8 cellular contexts compared by ENCODE assay signal in genomic region chr18:28176674-28176932, GRCh38. TPM values are rescaled to one million over a fixed set of nuclear protein-coding genes. Genes with fewer than 3 reads are reported as not detected.
DNase-seq lines count a peak whose midpoint lies in the region; ATAC-seq and TF ChIP-seq lines count a peak whose summit lies in the region.

No MANE protein-coding gene starts in this region.

- dilution Hi-C loops in IMR-90 (cut with HindIII; ENCODE audit: low sequenced_read_pairs, unreplicated experiment): no loop called here

- H3K27me3 Mint-ChIP-seq in endothelial cell (ENCODE audit: unreplicated experiment): peaks cover 14% of the 10 kb centered on the region

- intact Hi-C loops in IMR-90 (cut with micrococcal nuclease): loop anchor here (2.0 to 10.0 kb wide), 5 partner anchors 64 to 1008 kb away; no protein-coding TSS in a partner anchor

- no peak overlapping the region for H2AK9ac ChIP-seq in IMR-90 (replicated peaks; ENCODE audit: low read depth, low read length, poor library complexity)

- no peak for TF ChIP-seq CTCF in BE2C (IDR thresholded peaks at IDR 0.05; ENCODE audit: low read depth, low read length)
- TF ChIP-seq CTCF in IMR-90 (conservative IDR thresholded peaks at IDR 0.05; ENCODE audit: low read depth, low read length): no peak
- no peak for TF ChIP-seq CTCF in endothelial cell (IDR thresholded peaks at IDR 0.05; ENCODE audit: unreplicated experiment)
- no peak for TF ChIP-seq CTCF in neural cell (IDR thresholded peaks at IDR 0.05; ENCODE audit: poor library complexity, severe bottlenecking)

- H4K20me1 ChIP-seq in IMR-90 (ENCODE audit: insufficient read depth, low read length): peaks cover 21% of the 10 kb centered on the region
- peaks cover 8% of the 10 kb centered on the region for H4K20me1 ChIP-seq in neural cell (ENCODE audit: insufficient read depth)
- H4K20me1 ChIP-seq in Karpas-422 (ENCODE audit: insufficient read depth, low read depth, low read length): no peaks in the 10 kb centered on the region

- no peak for TF ChIP-seq POLR2A in IMR-90 (IDR thresholded peaks at IDR 0.05; ENCODE audit: low read depth, low read length)

- H3K14ac ChIP-seq in IMR-90 (replicated peaks; ENCODE audit: low read depth, low read length): no peak overlapping the region

- H3K9me3 Mint-ChIP-seq in endothelial cell (ENCODE audit: unreplicated experiment): no peaks in the 10 kb centered on the region

- H3K79me1 ChIP-seq in IMR-90 (ENCODE audit: low read depth in 1 of 2, low read length in 2 of 2): peaks cover 4 to 17% of the 10 kb centered on the region in 2 experiments; a peak in 3 of 4 replicates

- H2BK20ac ChIP-seq in IMR-90 (ENCODE audit: low read depth, low read length): no peak overlapping the region

- no peak overlapping the region for H2AK5ac ChIP-seq in IMR-90 (ENCODE audit: low read depth, low read length)

- H3K4me3 ChIP-seq in BE2C (ENCODE audit: low read depth, low read length) (peak overlapping the region; percentile 86), IMR-90 (ENCODE audit: insufficient read depth, low read depth, low read length) (peak overlapping the region; percentile 99), neural cell (ENCODE audit: low read length) (peak overlapping the region; percentile 92), Karpas-422 (ENCODE audit: low read length) (no peak overlapping the region)

- H3K27ac ChIP-seq in IMR-90 (ENCODE audit: insufficient read depth, low read length) (peak overlapping the region; percentile 5; the same call in 1 of the 2 replicates), neural cell (ENCODE audit: low read length) (peak overlapping the region; percentile 96), Karpas-422 (ENCODE audit: low read length) (no peak overlapping the region)

- no peaks in the 10 kb centered on the region for H3K9me3 ChIP-seq in BE2C
- H3K9me3 ChIP-seq in IMR-90 (ENCODE audit: control insufficient read depth, insufficient read depth, low read length): no peaks in the 10 kb centered on the region
- H3K9me3 ChIP-seq in neural cell (ENCODE audit: low read length): no peaks in the 10 kb centered on the region
- H3K9me3 ChIP-seq in Karpas-422 (ENCODE audit: low read length): peaks cover 7% of the 10 kb centered on the region

- peak overlapping the region; percentile 97 for H3K4me3 Mint-ChIP-seq in endothelial cell (ENCODE audit: unreplicated experiment)

- H3K23ac ChIP-seq in IMR-90 (ENCODE audit: low read depth, low read length): peak overlapping the region; percentile 22; the same call in 1 of the 2 replicates

- ATAC-seq in IMR-90 (ENCODE audit: low read depth): peak; percentile 19
- ATAC-seq in HG03045 (IDR thresholded peaks at IDR 0.05; ENCODE audit: unreplicated experiment): no peak

- no peak overlapping the region for H3K4ac ChIP-seq in IMR-90 (ENCODE audit: low read depth, low read length)

- H3K9ac ChIP-seq in IMR-90 (ENCODE audit: low read depth, low read length): peak overlapping the region; percentile 51; the same call in 1 of the 2 replicates
- peak overlapping the region; percentile 93 for H3K9ac ChIP-seq in neural cell (ENCODE audit: low read length)
- no peak overlapping the region for H3K9ac ChIP-seq in Karpas-422 (ENCODE audit: low read length)

- no peak overlapping the region for H2BK120ac ChIP-seq in IMR-90 (ENCODE audit: low read depth, low read length)

- H3K36me3 Mint-ChIP-seq in endothelial cell (ENCODE audit: low read depth, unreplicated experiment): peaks cover 16% of the 10 kb centered on the region

- no peak overlapping the region for H4K91ac ChIP-seq in IMR-90 (ENCODE audit: insufficient read depth, low read depth, low read length)

- H3K36me3 ChIP-seq in BE2C (no peaks in the 10 kb centered on the region), IMR-90 (ENCODE audit: control insufficient read depth, insufficient read depth, low read length) (no peaks in the 10 kb centered on the region), neural cell (ENCODE audit: insufficient read depth, low read length) (no peaks in the 10 kb centered on the region), Karpas-422 (ENCODE audit: insufficient read depth, low read length) (no peaks in the 10 kb centered on the region)

- H3K4me1 ChIP-seq in BE2C (no peaks in the 10 kb centered on the region), IMR-90 (ENCODE audit: control insufficient read depth, insufficient read depth, low read length) (peaks cover 3% of the 10 kb centered on the region; the same call in 1 of the 2 replicates), Karpas-422 (ENCODE audit: low read length) (no peaks in the 10 kb centered on the region)

- DNase-seq in BE2C: no peak
- DNase-seq in IMR-90: no peak
- no peak for DNase-seq in endothelial cell (ENCODE audit: low spot score)
- no peak for DNase-seq in KG1 (lab: John Stamatoyannopoulos, UW)
- no peak for DNase-seq in Karpas-422
- no peak for DNase-seq in LoVo (ENCODE audit: low spot score)

- POLR2A ChIA-PET in IMR-90 (lab: Charles Lee; ENCODE audit: unreplicated experiment): no interaction called here

- H2BK5ac ChIP-seq in IMR-90 (ENCODE audit: low read depth, low read length, poor library complexity, severe bottlenecking): no peak overlapping the region

- TF ChIP-seq RAD21 in IMR-90 (IDR thresholded peaks at IDR 0.05; ENCODE audit: low read length) (no peak), neural cell (conservative IDR thresholded peaks at IDR 0.05) (no peak)

- H3K4me2 ChIP-seq in IMR-90 (ENCODE audit: low read depth, low read length) (peak overlapping the region; percentile 60), neural cell (ENCODE audit: low read length) (no peak overlapping the region), Karpas-422 (ENCODE audit: low read depth, low read length, poor library complexity, severe bottlenecking) (no peak overlapping the region)

- no peak overlapping the region for H3K18ac ChIP-seq in IMR-90 (ENCODE audit: low read depth, low read length)

- H4K8ac ChIP-seq in IMR-90 (ENCODE audit: low read depth in 2 of 2, low read length in 2 of 2): 0 out of 4 replicates have a peak overlapping the region, but pooled peaks of 1 of the 2 experiments have one; percentile 8

- H3K27me3 ChIP-seq in BE2C (no peaks in the 10 kb centered on the region), IMR-90 (ENCODE audit: control insufficient read depth, insufficient read depth, low read length) (no peaks in the 10 kb centered on the region), neural cell (ENCODE audit: insufficient read depth, low read depth, low read length) (no peaks in the 10 kb centered on the region), Karpas-422 (ENCODE audit: low read length) (no peaks in the 10 kb centered on the region)

- no peak for TF ChIP-seq EP300 in neural cell (conservative IDR thresholded peaks at IDR 0.05; ENCODE audit: poor library complexity, severe bottlenecking)

- H3K27ac Mint-ChIP-seq in endothelial cell (ENCODE audit: unreplicated experiment): peak overlapping the region; percentile 74

- H3K79me2 ChIP-seq in neural cell (replicated peaks; ENCODE audit: insufficient read depth, low read length): peaks cover 82% of the 10 kb centered on the region
- H3K79me2 ChIP-seq in Karpas-422 (ENCODE audit: low read length): no peaks in the 10 kb centered on the region

- 0 out of 2 replicates have a peak, but pooled peaks cover 4% of the 10 kb centered on the region for H3K9me1 ChIP-seq in IMR-90 (ENCODE audit: insufficient read depth, low read length)

- H3F3A ChIP-seq in neural cell (ENCODE audit: insufficient read depth, low read length, poor library complexity, severe bottlenecking): peaks cover 4% of the 10 kb centered on the region

- in situ Hi-C loops in IMR-90 (cut with MboI; ENCODE audit: low sequenced_read_pairs): no loop called here

- H3K9me2 ChIP-seq in neural cell (ENCODE audit: insufficient read depth, low read length) (no peaks in the 10 kb centered on the region), Karpas-422 (replicated peaks; ENCODE audit: insufficient read depth, low read length) (no peaks in the 10 kb centered on the region)

- H2AFZ ChIP-seq in IMR-90 (replicated peaks; ENCODE audit: low read length, poor library complexity) (peak overlapping the region; percentile 79), neural cell (ENCODE audit: low read depth, low read length) (peak overlapping the region; percentile 42), Karpas-422 (ENCODE audit: low read length) (no peak overlapping the region)

- H4K5ac ChIP-seq in IMR-90 (ENCODE audit: low read depth, low read length): no peak overlapping the region

- H3K56ac ChIP-seq in IMR-90 (ENCODE audit: extremely low read depth, insufficient read depth, low read length): 0 out of 2 replicates have a peak overlapping the region, but pooled peaks have one; percentile 51

- peaks cover 24% of the 10 kb centered on the region for H3K4me1 Mint-ChIP-seq in endothelial cell (ENCODE audit: unreplicated experiment)

- CTCF ChIA-PET in IMR-90 (lab: Yijun Ruan, JAX): no interaction called here

- 0% methylated on average over 7 of the region's 38 CpGs; no CpG with 5 or more reads in 1 of the 2 experiments for WGBS in IMR-90 (ENCODE audit: extremely low coverage in 2 of 2, insufficient read length in 1 of 2), 2 experiments

- TSS peak; percentile 18 for BruUV-seq in IMR-90 (replicated peaks; lab: Mats Ljungman, UMichigan)

- H2BK15ac ChIP-seq in IMR-90 (ENCODE audit: low read depth, low read length): no peak overlapping the region

TF ChIP-seq in IMR-90, 13 proteins besides CTCF, POLR2A, EP300 and RAD21 (continues in another document):
- TF ChIP-seq NFE2L2 (IDR thresholded peaks at IDR 0.05; ENCODE audit: low read depth, low read length): no peak
- TF ChIP-seq FOS (IDR thresholded peaks at IDR 0.05; ENCODE audit: low read depth, low read length): no peak
- TF ChIP-seq BHLHE40 (IDR thresholded peaks at IDR 0.05; ENCODE audit: low read depth, low read length): no peak
- TF ChIP-seq RFX5 (IDR thresholded peaks at IDR 0.05; ENCODE audit: low read depth, low read length): no peak
- no peak for TF ChIP-seq SMC3 (IDR thresholded peaks at IDR 0.05; ENCODE audit: low read depth, low read length)

TF ChIP-seq in neural cell, 6 proteins besides CTCF, POLR2A, EP300 and RAD21 (continues in another document):
- no peak for TF ChIP-seq POLR2AphosphoS5 (IDR thresholded peaks at IDR 0.05)
- no peak for TF ChIP-seq TAF1 (IDR thresholded peaks at IDR 0.05; ENCODE audit: low read depth)

RNA-seq across cellular contexts. Expression of gene CDH2, which starts 0.3 kb away (rescaled TPM):
- polyA plus RNA-seq in BE2C (2012; ENCODE audit: insufficient read depth, insufficient read length, low read depth): 78.9 TPM
- total RNA-seq in IMR-90 (2012; rRNA removed) (105 and 111 TPM in 2 replicates), endothelial cell (ENCODE audit: unreplicated experiment) (162 TPM)
- polyA plus RNA-seq in IMR-90 (2012; rRNA removed) (53.3 and 55.6 TPM in 2 replicates), neural cell (193 and 199 TPM in 2 replicates)
- 14.4 and 20.4 TPM in 2 replicates for polyA plus RNA-seq in IMR-90 (2012; cell fraction: cytosol; rRNA removed)
- 5.2 and 17.4 TPM in 2 replicates for polyA plus RNA-seq in IMR-90 (2012; cell fraction: nucleus; rRNA removed; ENCODE audit: low replicate concordance)
- 366 and 433 TPM in 2 replicates for polyA minus RNA-seq in neural cell
- not detected in 2 replicates for total RNA-seq in Karpas-422 (2014; rRNA removed; shearing (Covaris generic); ENCODE audit: low replicate concordance)

Comparison
In these comparisons a context has a peak if more than half of its experiments do, and no peak if none do; other contexts are left out.
1. RNA of gene CDH2, which starts 0.3 kb away (total RNA-seq): 162 TPM in endothelial cell (single experiment) and 105 to 111 TPM in IMR-90; not detected in Karpas-422; every median in the first group is over 100 times any median in the second.